12 cellular contexts compared by ENCODE assay signal in genomic region chr16:73060948-73061495, GRCh38. TPM values are rescaled to one million over a fixed set of nuclear protein-coding genes. Genes with fewer than 3 reads are reported as not detected.
DNase-seq lines count a peak whose midpoint lies in the region; ATAC-seq, FAIRE-seq and TF ChIP-seq lines count a peak whose summit lies in the region.
"Had no signal": no experiment of that assay in that cellular context is flagged by ENCODE, and none has a peak within 500 bp of the region (broad histone marks: within the 10 kb centered on the region; RNA-seq: fewer than 3 reads in every experiment).

No MANE protein-coding gene starts in this region.

- 73% methylated on average over 4 of the region's 4 CpGs for WGBS in HepG2 (ENCODE audit: low lambda C conversion rate)
- WGBS in sigmoid colon, 2 donors, result 86 to 92% methylated on average over 4 of the region's 4 CpGs

- no peak for ATAC-seq in HepG2
- ATAC-seq in effector memory CD8-positive, alpha-beta T cell (replicated peaks), result no peak
- ATAC-seq in HG02970 (IDR thresholded peaks at IDR 0.05; ENCODE audit: low FRiP score, unreplicated experiment), result no peak

- no peak for TF ChIP-seq EP300 in HepG2 (IDR thresholded peaks at IDR 0.05; ENCODE audit: low read depth in 2 of 2, low read length in 2 of 2)
- TF ChIP-seq EP300 in HepG2 (CRISPR knock-in tag; IDR thresholded peaks at IDR 0.05; ENCODE audit: borderline replicate concordance), result no peak
- no peak for TF ChIP-seq EP300 in sigmoid colon (IDR thresholded peaks at IDR 0.05)

- H3K4me3 ChIP-seq in astrocyte (ENCODE audit: insufficient read depth, low read depth, low read length) (no peak overlapping the region), HepG2 (replicated peaks in 1 of 3; ENCODE audit: insufficient read depth in 1 of 3, low read depth in 2 of 3, low read length in 3 of 3) (no peak overlapping the region), sigmoid colon (peak overlapping the region in 1 of 4 donors; percentile 83)

- DNase-seq in HFFc6 (no peak), astrocyte (ENCODE audit: low read depth) (no peak), HepG2 (ENCODE audit: low spot score) (no peak), sigmoid colon (peak; percentile 24), glutamatergic neuron (no peak), urothelium cell line (ENCODE audit: low spot score) (no peak)
- DNase-seq in effector memory CD8-positive, alpha-beta T cell, result no peak
- DNase-seq: activated CD8-positive, alpha-beta memory T cell treated with anti-CD3 and anti-CD28 coated beads for 24 hours; activated effector memory CD4-positive, alpha-beta T cell treated with anti-CD3 and anti-CD28 coated beads, Interleukin-2, amount 50 U/mL, for 16 hours; effector memory CD4-positive, alpha-beta T cell; trophoblast cell had no signal

- peaks cover 66% of the 10 kb centered on the region for H3K4me1 Mint-ChIP-seq in HFFc6 (ENCODE audit: low read depth)
- peaks cover 40% of the 10 kb centered on the region for H3K4me1 Mint-ChIP-seq in astrocyte (ENCODE audit: low read depth, unreplicated experiment)
- H3K4me1 Mint-ChIP-seq in glutamatergic neuron (ENCODE audit: low read depth, unreplicated experiment), result peaks cover 26% of the 10 kb centered on the region
- H3K4me1 Mint-ChIP-seq in effector memory CD8-positive, alpha-beta T cell (ENCODE audit: low read depth in 2 of 2), result peaks cover 10 to 14% of the 10 kb centered on the region in 2 donors

- H3K9me3 Mint-ChIP-seq in HFFc6, result no peaks in the 10 kb centered on the region
- no peaks in the 10 kb centered on the region for H3K9me3 Mint-ChIP-seq in astrocyte (ENCODE audit: unreplicated experiment)
- peaks cover 10% of the 10 kb centered on the region for H3K9me3 Mint-ChIP-seq in glutamatergic neuron (ENCODE audit: unreplicated experiment)
- no peaks in the 10 kb centered on the region for H3K9me3 Mint-ChIP-seq in effector memory CD8-positive, alpha-beta T cell

- H2AFZ ChIP-seq in astrocyte (ENCODE audit: low read depth, low read length) (no peak overlapping the region), HepG2 (ENCODE audit: low read length) (no peak overlapping the region)

- no peak for TF ChIP-seq RAD21 in HepG2 (CRISPR knock-in tag; IDR thresholded peaks at IDR 0.05)

- H3K36me3 ChIP-seq in astrocyte (ENCODE audit: insufficient read depth, low read length) (no peaks in the 10 kb centered on the region), HepG2 (replicated peaks in 1 of 2; ENCODE audit: control insufficient read depth in 1 of 2, insufficient read depth in 2 of 2, low read length in 2 of 2) (no peaks in the 10 kb centered on the region), sigmoid colon (no peaks in the 10 kb centered on the region)

- POLR2A ChIA-PET in HepG2 (lab: Yijun Ruan, JAX), result interaction anchor here (1.3 to 2.3 kb wide), 5 partner anchors 10 to 184 kb away, joined by 3 to 16 read pairs (median 4); partner anchors contain the start of gene ZFHX3

- in situ Hi-C loops in HepG2 (cut with HindIII; ENCODE audit: extremely low pct_ligation_motif_present, low pct_unique_long_range_greater_than_20kb), result loop anchor here (10.0 kb wide), 1 partner anchor 114 kb away; no protein-coding TSS in a partner anchor

- H3K4me3 Mint-ChIP-seq in HFFc6 (peak overlapping the region; percentile 91; the same call in 1 of the 2 replicates), astrocyte (ENCODE audit: unreplicated experiment) (no peak overlapping the region), glutamatergic neuron (ENCODE audit: unreplicated experiment) (no peak overlapping the region)
- H3K4me3 Mint-ChIP-seq in effector memory CD8-positive, alpha-beta T cell, result no peak overlapping the region

- H3K9me3 ChIP-seq in astrocyte (ENCODE audit: insufficient read depth, low read depth, low read length) (no peaks in the 10 kb centered on the region), HepG2 (ENCODE audit: low read length) (no peaks in the 10 kb centered on the region), sigmoid colon (no peaks in the 10 kb centered on the region)

- H3K27me3 ChIP-seq in astrocyte (ENCODE audit: insufficient read depth, low read length) (no peaks in the 10 kb centered on the region), HepG2 (ENCODE audit: control insufficient read depth in 1 of 2, insufficient read depth in 2 of 2, low read length in 2 of 2) (peaks cover 0 to 11% of the 10 kb centered on the region in 2 experiments; a peak in 2 of 5 replicates), sigmoid colon (peaks cover 0 to 15% (median 8%) of the 10 kb centered on the region in 3 donors)

- TF ChIP-seq CTCF in HFFc6 (IDR thresholded peaks at IDR 0.05), result no peak
- TF ChIP-seq CTCF in astrocyte (IDR thresholded peaks at IDR 0.05; ENCODE audit: insufficient read depth, low read depth, low read length), result no peak
- no peak for TF ChIP-seq CTCF in HepG2 (CRISPR knock-in tag; IDR thresholded peaks at IDR 0.05)
- TF ChIP-seq CTCF in sigmoid colon (IDR thresholded peaks at IDR 0.05), result no peak
- TF ChIP-seq CTCF in glutamatergic neuron (IDR thresholded peaks at IDR 0.05; ENCODE audit: partially characterized antibody, unreplicated experiment), result no peak

- H3K27me3 Mint-ChIP-seq in HFFc6 (ENCODE audit: insufficient read depth) (peaks cover 6% of the 10 kb centered on the region; the same call in 1 of the 2 replicates), astrocyte (ENCODE audit: low read depth, unreplicated experiment) (peaks cover 42% of the 10 kb centered on the region), glutamatergic neuron (ENCODE audit: unreplicated experiment) (peaks cover 37% of the 10 kb centered on the region)
- peaks cover 68 to 70% of the 10 kb centered on the region in 2 donors for H3K27me3 Mint-ChIP-seq in effector memory CD8-positive, alpha-beta T cell

- BruUV-seq in HepG2 (replicated peaks; lab: Mats Ljungman, UMichigan), result no TSS peak

- H3K36me3 Mint-ChIP-seq in HFFc6 (ENCODE audit: low read depth) (no peaks in the 10 kb centered on the region), astrocyte (ENCODE audit: low read depth, unreplicated experiment) (no peaks in the 10 kb centered on the region), glutamatergic neuron (ENCODE audit: unreplicated experiment) (peaks cover 6% of the 10 kb centered on the region)
- peaks cover 14% of the 10 kb centered on the region for H3K36me3 Mint-ChIP-seq in effector memory CD8-positive, alpha-beta T cell (ENCODE audit: insufficient read depth)

- CTCF ChIA-PET in HepG2 (lab: Yijun Ruan, JAX; ENCODE audit: low intra/inter-chr PET ratio, low total read pairs), result no interaction called here

- no peak for FAIRE-seq in astrocyte (lab: Jason Lieb, UNC)
- FAIRE-seq in HepG2 (lab: Jason Lieb, UNC), result no peak
- FAIRE-seq in urothelium cell line (lab: Jason Lieb, UNC), result no peak

- H3K9ac ChIP-seq in astrocyte (ENCODE audit: low read length) (peak overlapping the region; percentile 93), HepG2 (ENCODE audit: insufficient read depth, low read depth, low read length) (no peak overlapping the region)

- H3K27ac ChIP-seq in astrocyte (ENCODE audit: low read depth, low read length) (peak overlapping the region; percentile 9), HepG2 (ENCODE audit: extremely low read length, insufficient read depth, low read length) (no peak overlapping the region), sigmoid colon (peak overlapping the region; percentile 94 to 99 (median 97))

- TF ChIP-seq POLR2A in HepG2 (IDR thresholded peaks at IDR 0.05; ENCODE audit: insufficient read depth in 1 of 2, low read depth in 2 of 2, low read length in 2 of 2) (no peak), sigmoid colon (IDR thresholded peaks at IDR 0.05) (no peak)

- H3K4me2 ChIP-seq in astrocyte (ENCODE audit: low read length) (peak overlapping the region; percentile 99), HepG2 (ENCODE audit: low read depth, low read length) (no peak overlapping the region)

- H4K20me1 ChIP-seq in astrocyte (ENCODE audit: insufficient read depth, low read length), result no peaks in the 10 kb centered on the region
- no peaks in the 10 kb centered on the region for H4K20me1 ChIP-seq in HepG2 (ENCODE audit: insufficient read depth, low read length)

- peaks cover 58% of the 10 kb centered on the region for H3K4me1 ChIP-seq in astrocyte (ENCODE audit: insufficient read depth, low read length)
- peaks cover 48% of the 10 kb centered on the region for H3K4me1 ChIP-seq in HepG2 (ENCODE audit: insufficient read depth, low read length)
- H3K4me1 ChIP-seq in sigmoid colon, result peaks cover 0 to 42% (median 36%) of the 10 kb centered on the region in 4 donors

- H3K27ac Mint-ChIP-seq in HFFc6, result no peak overlapping the region
- no peak overlapping the region for H3K27ac Mint-ChIP-seq in astrocyte (ENCODE audit: unreplicated experiment)
- H3K27ac Mint-ChIP-seq in glutamatergic neuron (ENCODE audit: unreplicated experiment), result no peak overlapping the region
- no peak overlapping the region for H3K27ac Mint-ChIP-seq in effector memory CD8-positive, alpha-beta T cell

- intact Hi-C loops in HepG2 (cut with micrococcal nuclease; ENCODE audit: unreplicated experiment) (loop anchor here (5.0 kb wide), 1 partner anchor 101 kb away; no protein-coding TSS in a partner anchor), sigmoid colon (cut with DNase I) (no loop called here)

- H3K79me2 ChIP-seq in astrocyte (ENCODE audit: insufficient read depth, low read length) (peaks cover 51% of the 10 kb centered on the region), HepG2 (ENCODE audit: insufficient read depth, low read length) (peaks cover 15% of the 10 kb centered on the region)

RNA-seq across cellular contexts. Expression of gene ZFHX3, which starts 13.1 kb away (rescaled TPM):
- 10 to 100 TPM; 14.5 to 25.8 (median 15.8) TPM for total RNA-seq in HFFc6 (2021; fragmentation: NEBNext Ultra II Directional; extraction: Animal tissue kit (Norgen Biotek cat#: 25700))
- total RNA-seq in astrocyte, result 18.0 and 19.7 TPM in 2 replicates
- 6.0 and 12.3 TPM in 2 replicates for total RNA-seq in HepG2 (2016; rRNA removed; fragmentation: Illumina TruSeq; extraction: Trizol)
- 1.8 and 1.9 TPM in 2 replicates for total RNA-seq in HepG2 (2016; cell fraction: cytosol; rRNA removed; fragmentation: Illumina TruSeq; extraction: Trizol; ENCODE audit: low read depth)
- total RNA-seq in HepG2 (2016; cell fraction: insoluble cytoplasmic fraction; rRNA removed; fragmentation: Illumina TruSeq; extraction: Trizol), result 5.6 and 10.6 TPM in 2 replicates
- total RNA-seq in HepG2 (2016; cell fraction: membrane; rRNA removed; fragmentation: Illumina TruSeq; extraction: Trizol), result 5.0 and 5.6 TPM in 2 replicates
- 15.3 and 19.7 TPM in 2 replicates for total RNA-seq in HepG2 (2016; cell fraction: nucleus; rRNA removed; fragmentation: Illumina TruSeq; extraction: Trizol)
- polyA plus RNA-seq in HepG2 (2011; rRNA removed), result 5.0 and 5.3 TPM in 2 replicates
- 3.5 and 4.2 TPM in 2 replicates for polyA plus RNA-seq in HepG2 (2011; cell fraction: cytosol; rRNA removed)
- 10.2 and 11.2 TPM in 2 replicates for polyA plus RNA-seq in HepG2 (2011; cell fraction: nucleus; rRNA removed)
- polyA plus RNA-seq in HepG2 (2012), result 12.6 and 14.4 TPM in 2 replicates
- 0.31 and 0.36 TPM in 2 replicates for polyA plus RNA-seq in HepG2 (2016; cell fraction: cytosol; fragmentation: Illumina TruSeq; extraction: Trizol; ENCODE audit: low read depth)
- 8.6 and 11.4 TPM in 2 replicates for polyA plus RNA-seq in HepG2 (2016; cell fraction: insoluble cytoplasmic fraction; fragmentation: Illumina TruSeq; extraction: Trizol; ENCODE audit: low read depth)
- 1.0 and 1.4 TPM in 2 replicates for polyA plus RNA-seq in HepG2 (2016; cell fraction: membrane; fragmentation: Illumina TruSeq; extraction: Trizol; ENCODE audit: low read depth)
- 16.2 and 17.6 TPM in 2 replicates for polyA plus RNA-seq in HepG2 (2016; cell fraction: nucleus; fragmentation: Illumina TruSeq; extraction: Trizol; ENCODE audit: insufficient read depth, low read depth)
- polyA minus RNA-seq in HepG2 (2011; rRNA and poly(A)+ RNA removed; ENCODE audit: low replicate concordance), result 12.7 and 18.2 TPM in 2 replicates
- polyA minus RNA-seq in HepG2 (2011; cell fraction: cytosol; rRNA and poly(A)+ RNA removed), result 16.9 and 20.7 TPM in 2 replicates
- polyA minus RNA-seq in HepG2 (2011; cell fraction: nucleus; rRNA and poly(A)+ RNA removed), result 23.9 and 27.2 TPM in 2 replicates
- total RNA-seq in sigmoid colon, result 10 to 100 TPM; 17.8 to 38.8 (median 19.1) TPM
- polyA plus RNA-seq in sigmoid colon, result 1 to 10 TPM in 2 of 3 donors, under 1 TPM in 1; 0.69 to 4.3 (median 1.2) TPM
- total RNA-seq in glutamatergic neuron (ENCODE audit: unreplicated experiment), result 6.8 TPM
